In the genomic region with DNA sequence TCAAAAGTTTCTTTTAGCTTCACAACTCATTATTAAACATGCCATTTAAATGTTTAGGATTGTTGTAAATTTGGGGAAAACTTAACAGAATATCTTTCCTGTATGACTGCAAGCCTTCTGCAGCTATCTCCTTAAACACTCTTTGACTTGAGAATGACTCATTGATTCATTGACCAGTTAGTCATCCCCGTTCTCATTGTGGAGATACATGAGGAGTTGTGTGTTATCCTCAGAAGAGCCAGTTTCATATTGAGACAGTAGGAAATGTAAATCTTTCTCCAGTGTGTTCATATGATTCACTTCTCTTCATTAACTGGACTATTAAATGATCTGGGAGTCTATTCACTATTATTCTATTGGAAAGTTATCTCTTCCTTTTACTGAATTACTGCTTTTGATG, we compare ENCODE assay signal across 10 cellular contexts.
A peak's percentile ranks its signal among the peaks of the same experiment; 100 is the strongest.
DNase-seq lines count a peak whose midpoint lies in the region; ATAC-seq and TF ChIP-seq lines count a peak whose summit lies in the region.
"Had no signal": no experiment of that assay in that cellular context is flagged by ENCODE, and none has a peak within 500 bp of the region (broad histone marks: within the 10 kb centered on the region; RNA-seq: fewer than 3 reads in every experiment).

No MANE protein-coding gene starts in this region.

- H2BK15ac ChIP-seq in H9 (ENCODE audit: low read depth, low read length), result no peak overlapping the region

- no peaks in the 10 kb centered on the region for H3K23me2 ChIP-seq in H9 (ENCODE audit: insufficient read length, low read depth, low read length, poor library complexity, severe bottlenecking)

- no peak overlapping the region for H4K91ac ChIP-seq in H9 (ENCODE audit: insufficient read length, low read depth, low read length)

- no peaks in the 10 kb centered on the region for H3K9me3 ChIP-seq in AG04450 (ENCODE audit: control insufficient read depth, insufficient read depth, low read length)
- H3K9me3 ChIP-seq in H9 (ENCODE audit: control insufficient read depth, low read depth, low read length), result no peaks in the 10 kb centered on the region

- H3K18ac ChIP-seq in H9 (ENCODE audit: insufficient read length, low read depth, low read length), result no peak overlapping the region

- WGBS in H9 (ENCODE audit: extremely low coverage, insufficient read length, low lambda C conversion rate), result no CpG with 5 or more reads among the region's 1 CpG

- H3K9me3 Mint-ChIP-seq in H9, result no peaks in the 10 kb centered on the region; a peak in 1 of 5 replicates
- no peaks in the 10 kb centered on the region for H3K9me3 Mint-ChIP-seq in mesothelial cell of epicardium
- H3K9me3 Mint-ChIP-seq: activated T-helper 1 cell treated with anti-CD3 and anti-CD28 coated beads, Interleukin-12 subunit alpha, Interleukin-12 subunit beta, Interleukin-2, Interleukin-4 antibody, amounts not matched to agents 30 ng/mL and 10 ng/mL and 1 ng/mL, durations not matched to agents 14 hours and 24 hours and 36 hours had no signal

- no peak overlapping the region for H2AFZ ChIP-seq in H9 (ENCODE audit: low read length)

- H3K27ac Mint-ChIP-seq in H9 (no peak overlapping the region), mesothelial cell of epicardium (no peak overlapping the region)
- H3K27ac Mint-ChIP-seq: activated T-helper 1 cell treated with anti-CD3 and anti-CD28 coated beads, Interleukin-12 subunit alpha, Interleukin-12 subunit beta, Interleukin-2, Interleukin-4 antibody, amounts not matched to agents 30 ng/mL and 10 ng/mL and 1 ng/mL, durations not matched to agents 14 hours and 24 hours and 36 hours had no signal

- H3K27ac ChIP-seq in AG04450 (ENCODE audit: low read depth, low read length) (no peak overlapping the region), H9 (ENCODE audit: insufficient read length, low read depth, low read length) (no peak overlapping the region)

- H3K4ac ChIP-seq in H9 (ENCODE audit: low read depth, low read length), result no peak overlapping the region

- no peak overlapping the region for H3K4me3 Mint-ChIP-seq in H9
- H3K4me3 Mint-ChIP-seq in mesothelial cell of epicardium, result no peak overlapping the region
- H3K4me3 Mint-ChIP-seq: activated T-helper 1 cell treated with anti-CD3 and anti-CD28 coated beads, Interleukin-12 subunit alpha, Interleukin-12 subunit beta, Interleukin-2, Interleukin-4 antibody, amounts not matched to agents 30 ng/mL and 10 ng/mL and 1 ng/mL, durations not matched to agents 14 hours and 24 hours and 36 hours had no signal

- H3K27me3 ChIP-seq in AG04450 (ENCODE audit: control insufficient read depth, insufficient read depth, low read length) (peaks cover 8% of the 10 kb centered on the region), H9 (ENCODE audit: insufficient read depth, low read length) (no peaks in the 10 kb centered on the region)

- no peak overlapping the region for H2AK5ac ChIP-seq in H9 (ENCODE audit: insufficient read length, low read length)

- H3K56ac ChIP-seq in H9 (ENCODE audit: insufficient read length, low read depth, low read length), result no peak overlapping the region

- H2BK12ac ChIP-seq in H9 (ENCODE audit: insufficient read length, low read depth, low read length), result no peak overlapping the region

- H3T11ph ChIP-seq in H9 (ENCODE audit: low read length), result no peak overlapping the region

- H2BK5ac ChIP-seq in H9 (ENCODE audit: insufficient read length, low read length), result no peak overlapping the region

- no peak overlapping the region for H3K14ac ChIP-seq in H9 (ENCODE audit: insufficient read depth, low read length)

- H3K36me3 Mint-ChIP-seq in H9 (ENCODE audit: insufficient read depth in 1 of 3, low read depth in 3 of 3) (no peaks in the 10 kb centered on the region), mesothelial cell of epicardium (no peaks in the 10 kb centered on the region)

- H4K5ac ChIP-seq in H9 (ENCODE audit: insufficient read length, low read depth, low read length), result no peak overlapping the region

- no peak overlapping the region for H3K4me3 ChIP-seq in AG04450 (ENCODE audit: low read depth, low read length)
- no peak overlapping the region for H3K4me3 ChIP-seq in fibroblast of villous mesenchyme (ENCODE audit: low read depth, low read length)

- H3K79me2 ChIP-seq in H9 (ENCODE audit: insufficient read depth, low read length), result no peaks in the 10 kb centered on the region

- H3K79me1 ChIP-seq in H9 (ENCODE audit: insufficient read depth, low read depth, low read length, poor library complexity, severe bottlenecking), result no peaks in the 10 kb centered on the region

- no peaks in the 10 kb centered on the region for H4K20me1 ChIP-seq in H9 (ENCODE audit: control insufficient read depth, insufficient read depth, insufficient read length)

- H2BK20ac ChIP-seq in H9 (ENCODE audit: low read depth, low read length, poor library complexity, severe bottlenecking), result no peak overlapping the region

- CTCF ChIA-PET in AG04450 (lab: Charles Lee), result interaction anchor here (1.0 kb wide), 1 partner anchor 79 kb away, joined by 3 read pairs; no protein-coding TSS in a partner anchor

- H3K27me3 Mint-ChIP-seq in H9 (ENCODE audit: low read depth) (peaks cover 8% of the 10 kb centered on the region), mesothelial cell of epicardium (ENCODE audit: low read depth) (peaks cover 56% of the 10 kb centered on the region)

- ATAC-seq in SK-N-SH treated with all-trans-retinoic acid at 6 μM for 48 hours (peak; percentile 56; the same call in 1 of the 3 replicates), HG02981 (IDR thresholded peaks at IDR 0.05; ENCODE audit: unreplicated experiment) (no peak), HG03571 (IDR thresholded peaks at IDR 0.05; ENCODE audit: unreplicated experiment) (no peak)

- H2BK120ac ChIP-seq in H9 (ENCODE audit: low read depth, low read length, poor library complexity, severe bottlenecking), result no peak overlapping the region

- no peaks in the 10 kb centered on the region for H3K4me1 ChIP-seq in H9 (ENCODE audit: insufficient read depth, low read length)

- H3K4me1 Mint-ChIP-seq in H9 (peaks cover 0 to 12% of the 10 kb centered on the region in 2 experiments; a peak in 2 of 4 replicates), mesothelial cell of epicardium (no peaks in the 10 kb centered on the region)

- peak; percentile 6 for DNase-seq in AG04450 (ENCODE audit: low read depth, low spot score)
- peak; percentile 82 for DNase-seq in HCEC 1CT
- DNase-seq in fibroblast of villous mesenchyme (ENCODE audit: low read depth), result peak; percentile 15
- DNase-seq in H9, result no peak
- no peak for DNase-seq in mesothelial cell of epicardium (ENCODE audit: low spot score in 2 of 2, unreplicated experiment in 2 of 2)
- DNase-seq: NCI-H2081 had no signal

- POLR2A ChIA-PET in AG04450 (lab: Yijun Ruan, JAX), result no interaction called here

- no peak overlapping the region for H3K4me2 ChIP-seq in H9 (ENCODE audit: insufficient read depth, insufficient read length, low read length)

- TF ChIP-seq CTCF in AG04450 (IDR thresholded peaks at IDR 0.05; ENCODE audit: low read depth, low read length), result no peak
- TF ChIP-seq CTCF in fibroblast of villous mesenchyme (IDR thresholded peaks at IDR 0.05; ENCODE audit: insufficient read depth, low read depth, low read length), result no peak
- no peak for TF ChIP-seq CTCF in H9 (conservative IDR thresholded peaks at IDR 0.05)
- TF ChIP-seq CTCF in mesothelial cell of epicardium (IDR thresholded peaks at IDR 0.05; ENCODE audit: unreplicated experiment), result no peak

- no peak overlapping the region for H3K23ac ChIP-seq in H9 (ENCODE audit: insufficient read length, low read depth, low read length)

- H4K8ac ChIP-seq in H9 (replicated peaks; ENCODE audit: insufficient read length, low read depth, low read length), result no peak overlapping the region

- H3K9ac ChIP-seq in H9 (ENCODE audit: extremely low read depth, insufficient read length, low read length), result no peak overlapping the region

TF ChIP-seq in SK-N-SH treated with all-trans-retinoic acid at 6 μM for 48 hours, 23 proteins besides CTCF, POLR2A, EP300 and RAD21:
- TF ChIP-seq, protein P1, sequence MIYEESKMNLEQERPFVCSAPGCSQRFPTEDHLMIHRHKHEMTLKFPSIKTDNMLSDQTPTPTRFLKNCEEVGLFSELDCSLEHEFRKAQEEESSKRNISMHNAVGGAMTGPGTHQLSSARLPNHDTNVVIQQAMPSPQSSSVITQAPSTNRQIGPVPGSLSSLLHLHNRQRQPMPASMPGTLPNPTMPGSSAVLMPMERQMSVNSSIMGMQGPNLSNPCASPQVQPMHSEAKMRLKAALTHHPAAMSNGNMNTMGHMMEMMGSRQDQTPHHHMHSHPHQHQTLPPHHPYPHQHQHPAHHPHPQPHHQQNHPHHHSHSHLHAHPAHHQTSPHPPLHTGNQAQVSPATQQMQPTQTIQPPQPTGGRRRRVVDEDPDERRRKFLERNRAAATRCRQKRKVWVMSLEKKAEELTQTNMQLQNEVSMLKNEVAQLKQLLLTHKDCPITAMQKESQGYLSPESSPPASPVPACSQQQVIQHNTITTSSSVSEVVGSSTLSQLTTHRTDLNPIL (CRISPR knock-in tag; IDR thresholded peaks at IDR 0.05; ENCODE audit: low read depth), result no peak
- no peak for TF ChIP-seq BACH2 (CRISPR knock-in tag; IDR thresholded peaks at IDR 0.05; ENCODE audit: borderline replicate concordance)
- TF ChIP-seq ARNTL (CRISPR knock-in tag; IDR thresholded peaks at IDR 0.05; ENCODE audit: borderline replicate concordance, low read depth), result no peak
- TF ChIP-seq ZC3H10 (CRISPR knock-in tag; IDR thresholded peaks at IDR 0.05), result peak; percentile 51; the same call in 1 of the 2 replicates
- TF ChIP-seq TOX (CRISPR knock-in tag; IDR thresholded peaks at IDR 0.05; ENCODE audit: borderline replicate concordance), result no peak
TF ChIP-seq in SK-N-SH treated with all-trans-retinoic acid at 6 μM for 48 hours: peak in this region for 1.

Comparison
In these comparisons a context has a peak if more than half of its experiments do, and no peak if none do; other contexts are left out.
1. DNase-seq: peak in AG04450 (single experiment), HCEC 1CT (single experiment) and fibroblast of villous mesenchyme (single experiment); none in H9 (single experiment) and mesothelial cell of epicardium (0 of 2).